In genomic region chr1:201984446-201984845, GRCh38 we compare ENCODE assay signal across 13 cellular contexts. TPM values are rescaled to one million over a fixed set of nuclear protein-coding genes. Genes with fewer than 3 reads are reported as not detected.
DNase-seq lines count a peak whose midpoint lies in the region; ATAC-seq, FAIRE-seq and TF ChIP-seq lines count a peak whose summit lies in the region.
"Had no signal": no experiment of that assay in that cellular context is flagged by ENCODE, and none has a peak within 500 bp of the region (broad histone marks: within the 10 kb centered on the region; RNA-seq: fewer than 3 reads in every experiment).

No MANE protein-coding gene starts in this region.

- peaks cover 24% of the 10 kb centered on the region for H3K4me1 Mint-ChIP-seq in activated naive CD8-positive, alpha-beta T cell (ENCODE audit: low read depth)
- H3K4me1 Mint-ChIP-seq in activated naive CD8-positive, alpha-beta T cell treated with anti-CD3 and anti-CD28 coated beads for 36 hours: peaks cover 22% of the 10 kb centered on the region
- peaks cover 12% of the 10 kb centered on the region for H3K4me1 Mint-ChIP-seq in glutamatergic neuron (ENCODE audit: low read depth, unreplicated experiment)

- H3K9me3 ChIP-seq in NT2/D1 (ENCODE audit: insufficient read depth, low read length): no peaks in the 10 kb centered on the region
- H3K9me3 ChIP-seq in smooth muscle cell (replicated peaks; ENCODE audit: low read depth): no peaks in the 10 kb centered on the region
- no peaks in the 10 kb centered on the region for H3K9me3 ChIP-seq in OCI-LY7 (ENCODE audit: low read length)
- H3K9me3 ChIP-seq: esophagus muscularis mucosa had no signal

- H3K36me3 ChIP-seq in NT2/D1 (ENCODE audit: insufficient read depth, insufficient read length, low read length) (peaks cover 29% of the 10 kb centered on the region), smooth muscle cell (ENCODE audit: low read depth) (no peaks in the 10 kb centered on the region), OCI-LY7 (ENCODE audit: insufficient read depth, low read length) (0 out of 2 replicates have a peak, but pooled peaks cover 3% of the 10 kb centered on the region)

- no TSS peak for BruUV-seq in OCI-LY7 (replicated peaks; lab: Mats Ljungman, UMichigan)

- ATAC-seq in HG03095 (IDR thresholded peaks at IDR 0.05; ENCODE audit: unreplicated experiment): no peak

- H3K27me3 Mint-ChIP-seq in activated naive CD8-positive, alpha-beta T cell: no peaks in the 10 kb centered on the region
- peaks cover 11% of the 10 kb centered on the region for H3K27me3 Mint-ChIP-seq in activated naive CD8-positive, alpha-beta T cell treated with anti-CD3 and anti-CD28 coated beads for 36 hours
- H3K27me3 Mint-ChIP-seq in glutamatergic neuron (ENCODE audit: unreplicated experiment): peaks cover 6% of the 10 kb centered on the region

- CTCF ChIA-PET in OCI-LY7 (lab: Charles Lee; ENCODE audit: unreplicated experiment): interaction anchor here (1.0 kb wide), 1 partner anchor 15 kb away, joined by 3 read pairs; no protein-coding TSS in a partner anchor

- peaks cover 9% of the 10 kb centered on the region for H3F3A ChIP-seq in smooth muscle cell (ENCODE audit: low read depth)

- TF ChIP-seq CTCF in glutamatergic neuron (IDR thresholded peaks at IDR 0.05; ENCODE audit: partially characterized antibody, unreplicated experiment) (no peak), smooth muscle cell (IDR thresholded peaks at IDR 0.05; ENCODE audit: borderline replicate concordance, insufficient read depth, poor library complexity, severe bottlenecking) (no peak), OCI-LY7 (conservative IDR thresholded peaks at IDR 0.05; ENCODE audit: low read length) (no peak)

- H3K4me2 ChIP-seq in smooth muscle cell: peak overlapping the region; percentile 100
- no peak overlapping the region for H3K4me2 ChIP-seq in OCI-LY7 (ENCODE audit: low read length)

- no peak for FAIRE-seq in urothelium cell line (lab: Jason Lieb, UNC)
- FAIRE-seq: HTR-8/SVneo had no signal

- H4K20me1 ChIP-seq in smooth muscle cell (ENCODE audit: low read depth): peaks cover 41% of the 10 kb centered on the region
- H4K20me1 ChIP-seq in OCI-LY7 (ENCODE audit: insufficient read depth, low read length): no peaks in the 10 kb centered on the region

- H3K79me2 ChIP-seq in smooth muscle cell (ENCODE audit: low read depth) (peaks cover 43% of the 10 kb centered on the region), OCI-LY7 (ENCODE audit: insufficient read depth, low read depth, low read length) (no peaks in the 10 kb centered on the region)

- H3K27me3 ChIP-seq in NT2/D1 (ENCODE audit: insufficient read depth, insufficient read length) (peaks cover 13% of the 10 kb centered on the region), smooth muscle cell (ENCODE audit: low read depth) (no peaks in the 10 kb centered on the region)
- H3K27me3 ChIP-seq: esophagus muscularis mucosa had no signal

- H2AFZ ChIP-seq in smooth muscle cell (ENCODE audit: low read depth): no peak overlapping the region
- H2AFZ ChIP-seq in OCI-LY7 (ENCODE audit: low read length): no peak overlapping the region

- H3K36me3 Mint-ChIP-seq in activated naive CD8-positive, alpha-beta T cell: no peaks in the 10 kb centered on the region
- peaks cover 2% of the 10 kb centered on the region for H3K36me3 Mint-ChIP-seq in activated naive CD8-positive, alpha-beta T cell treated with anti-CD3 and anti-CD28 coated beads for 36 hours
- no peaks in the 10 kb centered on the region for H3K36me3 Mint-ChIP-seq in glutamatergic neuron (ENCODE audit: unreplicated experiment)

- POLR2A ChIA-PET in OCI-LY7 (lab: Charles Lee): interaction anchor here (1.0 to 2.0 kb wide), 3 partner anchors 11 to 194 kb away, joined by 5 to 7 read pairs (median 6); no protein-coding TSS in a partner anchor

- no peak for DNase-seq in activated naive CD8-positive, alpha-beta T cell treated with anti-CD3 and anti-CD28 coated beads for 36 hours
- DNase-seq in NT2/D1 (ENCODE audit: low read depth, low spot score) (no peak), glutamatergic neuron (no peak), smooth muscle cell (lab: John Stamatoyannopoulos, UW; ENCODE audit: unreplicated experiment) (no peak), OCI-LY7 (ENCODE audit: low spot score) (no peak), urothelium cell line (ENCODE audit: low spot score) (no peak)
- DNase-seq: hippocampal formation, MV-4-11, occipital lobe had no signal

- H3K4me3 ChIP-seq in NT2/D1 (ENCODE audit: insufficient read length, low read depth) (no peak overlapping the region), smooth muscle cell (peak overlapping the region; percentile 97), OCI-LY7 (ENCODE audit: low read depth, low read length, poor library complexity, severe bottlenecking) (no peak overlapping the region)

- peak overlapping the region; percentile 100 for H3K4me3 Mint-ChIP-seq in activated naive CD8-positive, alpha-beta T cell
- no peak overlapping the region for H3K4me3 Mint-ChIP-seq in activated naive CD8-positive, alpha-beta T cell treated with anti-CD3 and anti-CD28 coated beads for 36 hours
- peak overlapping the region; percentile 99 for H3K4me3 Mint-ChIP-seq in glutamatergic neuron (ENCODE audit: unreplicated experiment)

- WGBS in smooth muscle cell (ENCODE audit: low lambda C conversion rate): 96% methylated on average over 3 of the region's 3 CpGs

- no peaks in the 10 kb centered on the region for H3K9me3 Mint-ChIP-seq in activated naive CD8-positive, alpha-beta T cell (ENCODE audit: low read depth)
- H3K9me3 Mint-ChIP-seq in activated naive CD8-positive, alpha-beta T cell treated with anti-CD3 and anti-CD28 coated beads for 36 hours: no peaks in the 10 kb centered on the region
- peaks cover 8% of the 10 kb centered on the region for H3K9me3 Mint-ChIP-seq in glutamatergic neuron (ENCODE audit: unreplicated experiment)

- intact Hi-C loops in OCI-LY7 (cut with micrococcal nuclease; ENCODE audit: unreplicated experiment): no loop called here

- no peak overlapping the region for H3K27ac ChIP-seq in smooth muscle cell (ENCODE audit: low read depth)
- no peak overlapping the region for H3K27ac ChIP-seq in OCI-LY7 (ENCODE audit: low read depth, low read length, poor library complexity, severe bottlenecking)

- H3K4me1 ChIP-seq in NT2/D1 (ENCODE audit: insufficient read depth, insufficient read length): peaks cover 3% of the 10 kb centered on the region
- H3K4me1 ChIP-seq in smooth muscle cell (ENCODE audit: low read depth): peaks cover 5% of the 10 kb centered on the region
- peaks cover 12% of the 10 kb centered on the region for H3K4me1 ChIP-seq in OCI-LY7 (ENCODE audit: insufficient read depth, low read length, poor library complexity, severe bottlenecking)

- H3K9ac ChIP-seq in NT2/D1 (ENCODE audit: insufficient read length, low read depth) (peak overlapping the region; percentile 17), smooth muscle cell (ENCODE audit: low read depth) (no peak overlapping the region)

- H3K9me2 ChIP-seq in OCI-LY7 (ENCODE audit: insufficient read depth, low read length): no peaks in the 10 kb centered on the region

- no peak overlapping the region for H3K27ac Mint-ChIP-seq in activated naive CD8-positive, alpha-beta T cell
- no peak overlapping the region for H3K27ac Mint-ChIP-seq in activated naive CD8-positive, alpha-beta T cell treated with anti-CD3 and anti-CD28 coated beads for 36 hours
- no peak overlapping the region for H3K27ac Mint-ChIP-seq in glutamatergic neuron (ENCODE audit: unreplicated experiment)

RNA-seq across cellular contexts. Expression of gene RNPEP, which starts 2.0 kb away (rescaled TPM):
- total RNA-seq in activated naive CD8-positive, alpha-beta T cell treated with anti-CD3 and anti-CD28 coated beads for 36 hours: 10 to 100 TPM; 33.1 to 34.0 TPM
- total RNA-seq in glutamatergic neuron (ENCODE audit: unreplicated experiment) (42.4 TPM), smooth muscle cell (50.6 and 53.4 TPM in 2 replicates), OCI-LY7 (2022) (50.9 and 52.1 TPM in 2 replicates)
- 59.0 and 70.9 TPM in 2 replicates for polyA plus RNA-seq in smooth muscle cell
- 14.7 and 22.7 TPM in 2 replicates for total RNA-seq in OCI-LY7 (2014; rRNA removed; shearing (Covaris generic))

RNA-seq across cellular contexts. Expression of gene ELF3, which starts 25.9 kb away (rescaled TPM):
- under 1 TPM in 1 of 2 experiments, not detected in 1; 0.30 TPM for total RNA-seq in activated naive CD8-positive, alpha-beta T cell treated with anti-CD3 and anti-CD28 coated beads for 36 hours
- 0.96 TPM for total RNA-seq in glutamatergic neuron (ENCODE audit: unreplicated experiment)
- total RNA-seq in smooth muscle cell: 2.0 and 5.2 TPM in 2 replicates
- polyA plus RNA-seq in smooth muscle cell: 0.96 and 9.6 TPM in 2 replicates
- total RNA-seq in OCI-LY7 (2014; rRNA removed; shearing (Covaris generic)): 0.09 TPM in 1 of 2 replicates, not detected in the other
- 0.18 and 0.44 TPM in 2 replicates for total RNA-seq in OCI-LY7 (2022)

RNA-seq across cellular contexts. Expression of gene TIMM17A, which starts 29.1 kb away (rescaled TPM):
- 100 to 1,000 TPM; 116 to 120 TPM for total RNA-seq in activated naive CD8-positive, alpha-beta T cell treated with anti-CD3 and anti-CD28 coated beads for 36 hours
- total RNA-seq in glutamatergic neuron (ENCODE audit: unreplicated experiment) (69.8 TPM), smooth muscle cell (78.6 and 99.3 TPM in 2 replicates), OCI-LY7 (2022) (55.6 and 67.2 TPM in 2 replicates)
- polyA plus RNA-seq in smooth muscle cell: 102 and 117 TPM in 2 replicates
- 41.2 and 43.8 TPM in 2 replicates for total RNA-seq in OCI-LY7 (2014; rRNA removed; shearing (Covaris generic))

RNA-seq across cellular contexts. Expression of gene LMOD1, which starts 38.1 kb away (rescaled TPM):
- total RNA-seq in activated naive CD8-positive, alpha-beta T cell treated with anti-CD3 and anti-CD28 coated beads for 36 hours: not detected
- total RNA-seq in glutamatergic neuron (ENCODE audit: unreplicated experiment): 0.20 TPM
- total RNA-seq in smooth muscle cell: 4.0 and 6.5 TPM in 2 replicates
- polyA plus RNA-seq in smooth muscle cell: 5.6 and 6.2 TPM in 2 replicates
- not detected in 2 replicates for total RNA-seq in OCI-LY7 (2014; rRNA removed; shearing (Covaris generic))
- total RNA-seq in OCI-LY7 (2022): not detected in 2 replicates
